ENCODE assay signal across 8 cellular contexts in the genomic region with DNA sequence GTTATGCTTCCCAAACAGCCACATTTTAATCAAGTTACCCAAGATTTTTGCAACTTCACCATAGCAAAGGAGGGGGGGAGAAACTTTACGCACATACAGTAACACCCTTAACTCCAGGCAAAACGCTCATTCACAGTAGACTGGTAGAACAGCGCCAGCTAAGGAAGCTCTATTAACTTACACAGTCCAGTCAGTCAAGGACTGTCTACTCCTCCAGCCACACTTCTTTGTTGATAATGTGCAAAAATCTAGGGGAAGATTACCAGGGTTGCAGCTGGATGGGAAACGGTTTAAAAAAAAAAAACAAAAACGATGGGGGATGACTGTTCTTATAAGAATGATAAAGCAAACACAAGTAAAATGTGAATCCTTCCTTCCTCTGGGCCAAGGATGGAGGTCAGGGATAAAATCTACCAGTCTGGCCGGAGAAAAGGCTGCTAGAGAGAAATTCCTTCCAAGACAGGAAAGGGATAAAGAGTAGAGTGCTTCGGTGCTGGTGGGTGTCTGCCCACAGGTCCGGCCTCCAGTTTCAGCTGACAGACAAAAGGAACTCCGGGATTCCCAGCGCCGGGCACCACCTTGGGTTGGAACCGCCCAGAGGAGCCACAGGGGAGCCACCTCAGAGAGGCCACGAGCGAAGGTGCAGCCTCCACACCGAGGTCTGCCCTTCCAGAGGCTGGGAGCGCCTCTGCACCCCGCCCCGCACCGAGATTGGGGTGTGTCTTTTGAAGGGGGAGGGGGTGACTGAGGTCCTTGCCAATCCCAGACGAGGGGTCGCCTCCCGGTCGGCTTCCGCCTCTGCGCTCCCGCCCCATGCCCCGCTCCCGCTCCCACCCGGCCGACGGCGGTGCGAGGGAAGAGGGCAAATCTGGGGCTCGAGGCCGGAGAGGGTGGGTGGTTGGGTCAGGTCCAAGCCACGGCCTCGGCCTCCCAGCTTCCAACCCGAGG. TPM values are rescaled to one million over a fixed set of nuclear protein-coding genes. Genes with fewer than 3 reads are reported as not detected.
DNase-seq lines count a peak whose midpoint lies in the region; ATAC-seq and TF ChIP-seq lines count a peak whose summit lies in the region.

No MANE protein-coding gene starts in this region.

- peak in 1 of 2 donors; percentile 65 for TF ChIP-seq EP300 in tibial nerve (IDR thresholded peaks at IDR 0.05)

- WGBS in tibial nerve, 2 donors = 1% methylated on average over 17 to 19 of the region's 38 CpGs

- H3K4me1 ChIP-seq in BE2C = peaks cover 7% of the 10 kb centered on the region; the same call in 1 of the 2 replicates
- H3K4me1 ChIP-seq in mononuclear cell (ENCODE audit: insufficient read depth, low read length) = peaks cover 26% of the 10 kb centered on the region
- H3K4me1 ChIP-seq in tibial nerve = peaks cover 0 to 52% (median 11%) of the 10 kb centered on the region in 4 donors

- DNase-seq in BE2C (peak; percentile 71), NCI-H1436 (lab: John Stamatoyannopoulos, UW) (peak; percentile 57), T-helper 22 cell (ENCODE audit: low read depth) (peak; percentile 4), erythroblast (lab: John Stamatoyannopoulos, UW) (peak; percentile 59 to 72), tibial nerve (ENCODE audit: low spot score in 2 of 2) (peak; percentile 14 to 57)

- peak overlapping the region; percentile 93 to 97 (median 94) for H3K27ac ChIP-seq in tibial nerve

- TF ChIP-seq CTCF in BE2C (IDR thresholded peaks at IDR 0.05; ENCODE audit: low read depth, low read length) = peak; percentile 43
- TF ChIP-seq CTCF in tibial nerve (IDR thresholded peaks at IDR 0.05) = peak in 1 of 5 experiments; percentile 9

- H3K9me3 ChIP-seq in BE2C (no peaks in the 10 kb centered on the region), mononuclear cell (ENCODE audit: low read depth, low read length) (no peaks in the 10 kb centered on the region), tibial nerve (no peaks in the 10 kb centered on the region)

- TF ChIP-seq POLR2A in erythroblast (IDR thresholded peaks at IDR 0.05; ENCODE audit: low read length) (no peak), tibial nerve (IDR thresholded peaks at IDR 0.05) (peak in 1 of 2 donors; percentile 24)

- ATAC-seq in GM18498 (IDR thresholded peaks at IDR 0.05; ENCODE audit: unreplicated experiment) (peak; percentile 24), HG02852 (IDR thresholded peaks at IDR 0.05; ENCODE audit: unreplicated experiment) (peak; percentile 29)

- peaks cover 4% of the 10 kb centered on the region; the same call in 1 of the 2 replicates for H3K36me3 ChIP-seq in BE2C
- no peaks in the 10 kb centered on the region for H3K36me3 ChIP-seq in tibial nerve

- H3K27me3 ChIP-seq in BE2C (no peaks in the 10 kb centered on the region), mononuclear cell (ENCODE audit: insufficient read depth, low read length) (no peaks in the 10 kb centered on the region), tibial nerve (no peaks in the 10 kb centered on the region)

- H3K4me3 ChIP-seq in BE2C (ENCODE audit: low read depth, low read length) (peak overlapping the region; percentile 91), mononuclear cell (ENCODE audit: low read length) (peak overlapping the region; percentile 52), tibial nerve (peak overlapping the region; percentile 64 to 93 (median 90))

RNA-seq across cellular contexts. Expression of a gene that starts 0.8 kb away (rescaled TPM):
- polyA plus RNA-seq in BE2C (2012; ENCODE audit: insufficient read depth, insufficient read length, low read depth) = 6.8 TPM
- total RNA-seq in mononuclear cell (1.7 TPM), tibial nerve (10 to 100 TPM; 16.5 to 26.4 (median 19.5) TPM)

Comparison
In these comparisons a context has a peak if more than half of its experiments do, and no peak if none do; other contexts are left out.
1. Peak in every context shown above with its lines: DNase-seq, ATAC-seq, H3K4me3 ChIP-seq and H3K27ac ChIP-seq.
2. DNase-seq: peak in every context shown above with its lines; median percentile 71 in BE2C; 66 in erythroblast; 57 in NCI-H1436; 36 in tibial nerve; 4 in T-helper 22 cell.